Comparison of ENCODE assay signal across 10 cellular contexts in genomic region chr11:76205252-76206076, GRCh38. TPM values are rescaled to one million over a fixed set of nuclear protein-coding genes. Genes with fewer than 3 reads are reported as not detected.
DNase-seq lines count a peak whose midpoint lies in the region; ATAC-seq lines count a peak whose summit lies in the region.
"Had no signal": no experiment of that assay in that cellular context is flagged by ENCODE, and none has a peak within 500 bp of the region (broad histone marks: within the 10 kb centered on the region; RNA-seq: fewer than 3 reads in every experiment).

No MANE protein-coding gene starts in this region.

- CTCF ChIA-PET in activated CD8-positive, alpha-beta T cell treated with anti-CD3 and anti-CD28 coated beads, Interleukin-2, amount 10 ng/mL, durations not matched to agents 7 days and 5 days (lab: Charles Lee) = interaction anchor here (1.3 to 1.7 kb wide), 2 partner anchors 114 to 309 kb away, joined by 3 to 8 read pairs; no protein-coding TSS in a partner anchor

- H3K4me3 Mint-ChIP-seq in activated CD8-positive, alpha-beta T cell treated with anti-CD3 and anti-CD28 coated beads, Interleukin-2, amount 10 ng/mL, durations not matched to agents 7 days and 5 days = peak overlapping the region; percentile 49
- peak overlapping the region; percentile 77 for H3K4me3 Mint-ChIP-seq in stimulated activated effector memory CD8-positive, alpha-beta T cell treated with anti-CD3 and anti-CD28 coated beads, Interleukin-12 subunit alpha, Interleukin-12 subunit beta, amount 100 ng/mL, for 72 hours

- H3K4me1 Mint-ChIP-seq in activated CD8-positive, alpha-beta T cell treated with anti-CD3 and anti-CD28 coated beads, Interleukin-2, amount 10 ng/mL, durations not matched to agents 7 days and 5 days (ENCODE audit: low read depth) = peaks cover 20% of the 10 kb centered on the region
- peaks cover 26% of the 10 kb centered on the region for H3K4me1 Mint-ChIP-seq in stimulated activated effector memory CD8-positive, alpha-beta T cell treated with anti-CD3 and anti-CD28 coated beads, Interleukin-12 subunit alpha, Interleukin-12 subunit beta, amount 100 ng/mL, for 72 hours

- H3K36me3 ChIP-seq in iPS DF 6.9 (ENCODE audit: control insufficient read depth, insufficient read depth, low read length) = no peaks in the 10 kb centered on the region; the same call in 1 of the 2 replicates

- POLR2A ChIA-PET in activated CD8-positive, alpha-beta T cell treated with anti-CD3 and anti-CD28 coated beads, Interleukin-2, amount 10 ng/mL, durations not matched to agents 7 days and 5 days (lab: Charles Lee) = interaction anchor here (1.1 kb wide), 1 partner anchor 10 kb away, joined by 3 read pairs; no protein-coding TSS in a partner anchor

- peak; percentile 18 for DNase-seq in NCI-H748 (lab: John Stamatoyannopoulos, UW; ENCODE audit: unreplicated experiment)
- DNase-seq in NCI-H748 treated with DMSO at 0.1 percent for 48 hours (lab: John Stamatoyannopoulos, UW) = no peak
- no peak for DNase-seq in activated CD8-positive, alpha-beta T cell treated with anti-CD3 and anti-CD28 coated beads, Interleukin-2, amount 10 ng/mL, durations not matched to agents 7 days and 5 days
- DNase-seq in iPS DF 6.9 (ENCODE audit: low read depth, low spot score) = no peak
- DNase-seq in stimulated activated effector memory CD8-positive, alpha-beta T cell treated with anti-CD3 and anti-CD28 coated beads, Interleukin-12 subunit alpha, Interleukin-12 subunit beta, amount 100 ng/mL, for 72 hours (ENCODE audit: low spot score in 2 of 2) = no peak
- no peak for DNase-seq in NCI-H524 treated with DMSO at 0.1 percent for 48 hours (lab: John Stamatoyannopoulos, UW)
- DNase-seq: 8988T had no signal

- peaks cover 35% of the 10 kb centered on the region for H3K27me3 Mint-ChIP-seq in activated CD8-positive, alpha-beta T cell treated with anti-CD3 and anti-CD28 coated beads, Interleukin-2, amount 10 ng/mL, durations not matched to agents 7 days and 5 days (ENCODE audit: low read depth)

- no peak for ATAC-seq in activated CD8-positive, alpha-beta T cell treated with anti-CD3 and anti-CD28 coated beads, Interleukin-2, amount 10 ng/mL, durations not matched to agents 7 days and 5 days
- no peak for ATAC-seq in stimulated activated effector memory CD8-positive, alpha-beta T cell treated with anti-CD3 and anti-CD28 coated beads, Interleukin-12 subunit alpha, Interleukin-12 subunit beta, amount 100 ng/mL, for 72 hours
- ATAC-seq in GM21717 (IDR thresholded peaks at IDR 0.05; ENCODE audit: unreplicated experiment) (no peak), HG03432 (IDR thresholded peaks at IDR 0.05; ENCODE audit: unreplicated experiment) (no peak)

- no peak overlapping the region for H3K27ac Mint-ChIP-seq in activated CD8-positive, alpha-beta T cell treated with anti-CD3 and anti-CD28 coated beads, Interleukin-2, amount 10 ng/mL, durations not matched to agents 7 days and 5 days
- H3K27ac Mint-ChIP-seq in stimulated activated effector memory CD8-positive, alpha-beta T cell treated with anti-CD3 and anti-CD28 coated beads, Interleukin-12 subunit alpha, Interleukin-12 subunit beta, amount 100 ng/mL, for 72 hours = no peak overlapping the region

- no peaks in the 10 kb centered on the region for H3K9me3 ChIP-seq in iPS DF 6.9 (ENCODE audit: control insufficient read depth, insufficient read depth, low read length)

- H3K27me3 ChIP-seq in iPS DF 6.9 (ENCODE audit: control insufficient read depth, insufficient read depth, low read length) = peaks cover 55% of the 10 kb centered on the region

- H3K4me3 ChIP-seq in iPS DF 6.9 (ENCODE audit: low read length) = peak overlapping the region; percentile 5; the same call in 1 of the 2 replicates

- H3K27ac ChIP-seq in iPS DF 6.9 (ENCODE audit: low read length) = no peak overlapping the region
- H3K27ac ChIP-seq: VCaP had no signal

- no CpG with 5 or more reads among the region's 23 CpGs for WGBS in iPS DF 6.9 (ENCODE audit: insufficient coverage, insufficient read length)

- no peaks in the 10 kb centered on the region for H3K36me3 Mint-ChIP-seq in activated CD8-positive, alpha-beta T cell treated with anti-CD3 and anti-CD28 coated beads, Interleukin-2, amount 10 ng/mL, durations not matched to agents 7 days and 5 days (ENCODE audit: low read depth)
- H3K36me3 Mint-ChIP-seq in stimulated activated effector memory CD8-positive, alpha-beta T cell treated with anti-CD3 and anti-CD28 coated beads, Interleukin-12 subunit alpha, Interleukin-12 subunit beta, amount 100 ng/mL, for 72 hours = no peaks in the 10 kb centered on the region

- H3K9me3 Mint-ChIP-seq in activated CD8-positive, alpha-beta T cell treated with anti-CD3 and anti-CD28 coated beads, Interleukin-2, amount 10 ng/mL, durations not matched to agents 7 days and 5 days (ENCODE audit: insufficient read depth) = no peaks in the 10 kb centered on the region
- no peaks in the 10 kb centered on the region for H3K9me3 Mint-ChIP-seq in stimulated activated effector memory CD8-positive, alpha-beta T cell treated with anti-CD3 and anti-CD28 coated beads, Interleukin-12 subunit alpha, Interleukin-12 subunit beta, amount 100 ng/mL, for 72 hours

- H3K4me1 ChIP-seq in iPS DF 6.9 (ENCODE audit: control insufficient read depth, insufficient read depth, low read length) = peaks cover 3% of the 10 kb centered on the region

RNA-seq across cellular contexts. Expression of gene WNT11, which starts 0.8 kb away (rescaled TPM):
- under 1 TPM; 0.26 to 0.83 TPM for total RNA-seq in activated CD8-positive, alpha-beta T cell treated with anti-CD3 and anti-CD28 coated beads, Interleukin-2, amount 10 ng/mL, durations not matched to agents 7 days and 5 days
